24 cellular contexts compared by ENCODE assay signal in the genomic region with DNA sequence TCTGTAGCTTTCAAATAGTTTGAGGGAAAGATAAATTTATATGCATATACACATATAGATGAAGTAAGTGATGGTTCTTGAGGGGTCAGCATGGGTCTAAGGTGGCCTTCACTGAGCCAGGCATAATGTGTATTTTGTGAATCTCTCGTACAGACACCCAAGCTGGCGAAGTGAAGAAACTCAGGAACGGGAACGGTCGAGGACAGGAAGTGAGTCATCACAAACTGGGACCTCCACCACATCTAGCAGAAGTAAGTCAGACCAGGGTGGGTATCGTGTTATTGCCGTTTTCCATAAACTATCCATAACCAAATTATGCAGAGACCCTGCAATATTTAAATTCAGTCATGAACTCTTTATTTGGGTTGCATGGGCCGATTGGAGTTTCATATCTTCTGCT. TPM values are rescaled to one million over a fixed set of nuclear protein-coding genes. Genes with fewer than 3 reads are reported as not detected.
DNase-seq lines count a peak whose midpoint lies in the region; ATAC-seq, FAIRE-seq and TF ChIP-seq lines count a peak whose summit lies in the region.
"Had no signal": no experiment of that assay in that cellular context is flagged by ENCODE, and none has a peak within 500 bp of the region (broad histone marks: within the 10 kb centered on the region; RNA-seq: fewer than 3 reads in every experiment).

No MANE protein-coding gene starts in this region.

- no peak overlapping the region for H3K4me3 Mint-ChIP-seq in T-helper 1 cell treated with Interleukin-12 subunit alpha and Interleukin-12 subunit beta and Interleukin-4 antibody, amounts not matched to agents 30 μg/mL and 1 μg/mL, for 36 hours
- H3K4me3 Mint-ChIP-seq in GM23338: no peak overlapping the region
- H3K4me3 Mint-ChIP-seq in astrocyte (ENCODE audit: unreplicated experiment): no peak overlapping the region
- H3K4me3 Mint-ChIP-seq: H9, IgD-negative memory B cell, type B pancreatic cell had no signal

- H3K9ac ChIP-seq in astrocyte (ENCODE audit: low read length): no peak overlapping the region

- H3K27me3 ChIP-seq in GM23338 (ENCODE audit: insufficient read depth) (no peaks in the 10 kb centered on the region), astrocyte (ENCODE audit: insufficient read depth, low read length) (no peaks in the 10 kb centered on the region)
- H3K27me3 ChIP-seq: body of pancreas, MG63, sigmoid colon, SJCRH30 had no signal

- H3K79me2 ChIP-seq in GM23338 (replicated peaks; ENCODE audit: insufficient read depth) (peaks cover 25% of the 10 kb centered on the region), astrocyte (ENCODE audit: insufficient read depth, low read length) (peaks cover 38% of the 10 kb centered on the region)

- no peaks in the 10 kb centered on the region for H3K27me3 Mint-ChIP-seq in T-helper 1 cell treated with Interleukin-12 subunit alpha and Interleukin-12 subunit beta and Interleukin-4 antibody, amounts not matched to agents 30 μg/mL and 1 μg/mL, for 36 hours (ENCODE audit: low read depth)
- H3K27me3 Mint-ChIP-seq in GM23338 (ENCODE audit: insufficient read depth, low read depth, poor library complexity): peaks cover 8% of the 10 kb centered on the region
- H3K27me3 Mint-ChIP-seq in astrocyte (ENCODE audit: low read depth, unreplicated experiment): no peaks in the 10 kb centered on the region
- H3K27me3 Mint-ChIP-seq: IgD-negative memory B cell, type B pancreatic cell had no signal

- H3K4me2 ChIP-seq in GM23338 (no peak overlapping the region), astrocyte (ENCODE audit: low read length) (no peak overlapping the region)

- H3K36me3 Mint-ChIP-seq in T-helper 1 cell treated with Interleukin-12 subunit alpha and Interleukin-12 subunit beta and Interleukin-4 antibody, amounts not matched to agents 30 μg/mL and 1 μg/mL, for 36 hours (ENCODE audit: low read depth): peaks cover 56% of the 10 kb centered on the region
- peaks cover 94% of the 10 kb centered on the region for H3K36me3 Mint-ChIP-seq in GM23338 (ENCODE audit: low read depth)
- peaks cover 22% of the 10 kb centered on the region for H3K36me3 Mint-ChIP-seq in astrocyte (ENCODE audit: low read depth, unreplicated experiment)

- H3K27ac ChIP-seq in GM23338 (ENCODE audit: low read depth) (peak overlapping the region; percentile 47; the same call in 1 of the 2 replicates), astrocyte (ENCODE audit: low read depth, low read length) (no peak overlapping the region), mesodermal cell (ENCODE audit: low read depth, low read length, severe bottlenecking) (peak overlapping the region; percentile 33)
- H3K27ac ChIP-seq: body of pancreas, sigmoid colon, SJCRH30 had no signal

- peaks cover 79% of the 10 kb centered on the region for H4K20me1 ChIP-seq in GM23338 (replicated peaks; ENCODE audit: insufficient read depth)
- H4K20me1 ChIP-seq in astrocyte (ENCODE audit: insufficient read depth, low read length): peaks cover 70% of the 10 kb centered on the region

- H3K4me3 ChIP-seq in GM23338 (no peak overlapping the region), astrocyte (ENCODE audit: insufficient read depth, low read depth, low read length) (no peak overlapping the region), mesodermal cell (ENCODE audit: extremely low read depth, insufficient read depth, low read length, poor library complexity, severe bottlenecking) (no peak overlapping the region)
- H3K4me3 ChIP-seq: body of pancreas, coronary artery, MG63, sigmoid colon, SJCRH30 had no signal

- H2AFZ ChIP-seq in GM23338: no peak overlapping the region
- no peak overlapping the region for H2AFZ ChIP-seq in astrocyte (ENCODE audit: low read depth, low read length)

- peak overlapping the region; percentile 45 for H3K27ac Mint-ChIP-seq in T-helper 1 cell treated with Interleukin-12 subunit alpha and Interleukin-12 subunit beta and Interleukin-4 antibody, amounts not matched to agents 30 μg/mL and 1 μg/mL, for 36 hours
- no peak overlapping the region for H3K27ac Mint-ChIP-seq in GM23338
- peak overlapping the region; percentile 79 for H3K27ac Mint-ChIP-seq in astrocyte (ENCODE audit: unreplicated experiment)
- H3K27ac Mint-ChIP-seq: IgD-negative memory B cell, type B pancreatic cell had no signal

- H3K9me3 ChIP-seq in astrocyte (ENCODE audit: insufficient read depth, low read depth, low read length) (no peaks in the 10 kb centered on the region), mesodermal cell (ENCODE audit: control insufficient read depth, low read length) (no peaks in the 10 kb centered on the region)
- H3K9me3 ChIP-seq: body of pancreas, MG63, sigmoid colon, SJCRH30 had no signal

- peaks cover 23% of the 10 kb centered on the region for H3K4me1 Mint-ChIP-seq in T-helper 1 cell treated with Interleukin-12 subunit alpha and Interleukin-12 subunit beta and Interleukin-4 antibody, amounts not matched to agents 30 μg/mL and 1 μg/mL, for 36 hours (ENCODE audit: low read depth)
- H3K4me1 Mint-ChIP-seq in GM23338: peaks cover 6% of the 10 kb centered on the region
- H3K4me1 Mint-ChIP-seq in astrocyte (ENCODE audit: low read depth, unreplicated experiment): peaks cover 17% of the 10 kb centered on the region

- TF ChIP-seq CTCF in GM23338 (conservative IDR thresholded peaks at IDR 0.05; ENCODE audit: low read depth in 2 of 2): no peak
- TF ChIP-seq CTCF in astrocyte (IDR thresholded peaks at IDR 0.05; ENCODE audit: insufficient read depth, low read depth, low read length): no peak
- no peak for TF ChIP-seq CTCF in D721Med (IDR thresholded peaks at IDR 0.05; ENCODE audit: insufficient read depth, missing control alignments)

- H3K4me1 ChIP-seq in GM23338 (ENCODE audit: insufficient read depth): 0 out of 2 replicates have a peak, but pooled peaks cover 7% of the 10 kb centered on the region
- H3K4me1 ChIP-seq in astrocyte (ENCODE audit: insufficient read depth, low read length): no peaks in the 10 kb centered on the region
- H3K4me1 ChIP-seq in mesodermal cell (ENCODE audit: control insufficient read depth, insufficient read depth, low read length, poor library complexity, severe bottlenecking): peaks cover 14% of the 10 kb centered on the region
- H3K4me1 ChIP-seq: SJCRH30 had no signal

- no peaks in the 10 kb centered on the region for H3K9me2 ChIP-seq in GM23338 (ENCODE audit: insufficient read depth)

- no peak for FAIRE-seq in astrocyte (lab: Jason Lieb, UNC)
- no peak for FAIRE-seq in D721Med (lab: Jason Lieb, UNC)
- FAIRE-seq: G401.6, islet of Langerhans had no signal

- peaks cover 91% of the 10 kb centered on the region for H3K36me3 ChIP-seq in GM23338 (ENCODE audit: insufficient read depth)
- H3K36me3 ChIP-seq in astrocyte (ENCODE audit: insufficient read depth, low read length): peaks cover 71% of the 10 kb centered on the region
- peaks cover 91% of the 10 kb centered on the region for H3K36me3 ChIP-seq in mesodermal cell (ENCODE audit: control insufficient read depth, insufficient read depth, low read length)

- no peaks in the 10 kb centered on the region for H3K9me3 Mint-ChIP-seq in T-helper 1 cell treated with Interleukin-12 subunit alpha and Interleukin-12 subunit beta and Interleukin-4 antibody, amounts not matched to agents 30 μg/mL and 1 μg/mL, for 36 hours
- H3K9me3 Mint-ChIP-seq in GM23338 (no peaks in the 10 kb centered on the region), astrocyte (ENCODE audit: unreplicated experiment) (no peaks in the 10 kb centered on the region)
- H3K9me3 Mint-ChIP-seq: H9, IgD-negative memory B cell, type B pancreatic cell had no signal

- ATAC-seq in GM23338 (no peak), GM21576 (IDR thresholded peaks at IDR 0.05; ENCODE audit: unreplicated experiment) (no peak)
- ATAC-seq: body of pancreas, PC-3 had no signal

- no peak for DNase-seq in T-helper 1 cell
- DNase-seq in GM23338 (ENCODE audit: low spot score): no peak
- no peak for DNase-seq in astrocyte (ENCODE audit: low read depth)
- no peak for DNase-seq in D721Med (ENCODE audit: insufficient read length, low spot score)
- DNase-seq in stimulated activated CD4-positive, alpha-beta T cell treated with anti-CD3 and anti-CD28 coated beads, Interleukin-12 subunit alpha, Interleukin-12 subunit beta, amount 100 ng/mL, for 4 hours: no peak
- DNase-seq: activated CD4-positive, CD25-positive, alpha-beta regulatory T cell; activated naive CD4-positive, alpha-beta T cell treated with anti-CD3 and anti-CD28 coated beads, Interleukin-2, amount 50 U/mL, for 16 hours; body of pancreas; H9; MG63; NCI-H1694 treated with DMSO at 0.1 percent for 48 hours; NCI-H2227 treated with DMSO at 0.1 percent for 48 hours; PC-3; sigmoid colon; SJCRH30; stimulated activated naive CD4-positive, alpha-beta T cell had no signal

- H3F3A ChIP-seq in GM23338 (replicated peaks; ENCODE audit: low read depth): peaks cover 58% of the 10 kb centered on the region

- WGBS in mesodermal cell (ENCODE audit: insufficient coverage in 2 of 2), 2 experiments: 86 to 94% methylated on average over 3 to 6 of the region's 8 CpGs

TF ChIP-seq in GM23338, 12 proteins besides CTCF, POLR2A, EP300 and RAD21 (continues in another document):
- TF ChIP-seq EZH2phosphoT487 (IDR thresholded peaks at IDR 0.05; ENCODE audit: unreplicated experiment): no peak
- no peak for TF ChIP-seq EZH2 (IDR thresholded peaks at IDR 0.05; ENCODE audit: low read depth, unreplicated experiment)
- no peak for TF ChIP-seq POLR2AphosphoS5 (IDR thresholded peaks at IDR 0.05; ENCODE audit: low read depth)
- no peak for TF ChIP-seq ZNF331 (CRISPR knock-in tag; IDR thresholded peaks at IDR 0.05; ENCODE audit: low read depth)
- TF ChIP-seq CREB1 (CRISPR knock-in tag; IDR thresholded peaks at IDR 0.05; ENCODE audit: low read depth): no peak

RNA-seq across cellular contexts. Expression of a gene that starts 15.4 kb away (rescaled TPM):
- 5.7 and 6.9 TPM in 2 replicates for total RNA-seq in GM23338 (2014; rRNA removed; shearing (Covaris generic))
- polyA plus RNA-seq in GM23338 (2016; fragmentation: Nextera tagmentation; extraction: Ambion mirVana): 1.5 and 1.8 TPM in 2 replicates
- total RNA-seq in astrocyte: 15.4 and 21.1 TPM in 2 replicates
- 30.9 TPM for polyA plus RNA-seq in mesodermal cell (2013, experiment 1 of 2)
- polyA plus RNA-seq in mesodermal cell (2013, experiment 2 of 2): 19.3 TPM
- polyA plus RNA-seq: IgD-negative memory B cell had no signal

RNA-seq across cellular contexts. Expression of a gene that starts 28.2 kb away (rescaled TPM):
- total RNA-seq in GM23338 (2014; rRNA removed; shearing (Covaris generic)): 564 and 584 TPM in 2 replicates
- polyA plus RNA-seq in GM23338 (2016; fragmentation: Nextera tagmentation; extraction: Ambion mirVana): 130 and 141 TPM in 2 replicates
- total RNA-seq in astrocyte: 231 and 242 TPM in 2 replicates
- polyA plus RNA-seq in mesodermal cell (2013, experiment 1 of 2): 346 TPM
- 376 TPM for polyA plus RNA-seq in mesodermal cell (2013, experiment 2 of 2)

RNA-seq across cellular contexts. Expression of a gene that starts 44.7 kb away (rescaled TPM):
- total RNA-seq in GM23338 (2014; rRNA removed; shearing (Covaris generic)): 4.7 and 5.4 TPM in 2 replicates
- polyA plus RNA-seq in GM23338 (2016; fragmentation: Nextera tagmentation; extraction: Ambion mirVana): 3.4 and 4.3 TPM in 2 replicates
- total RNA-seq in astrocyte: 21.8 and 22.8 TPM in 2 replicates
- 9.6 TPM for polyA plus RNA-seq in mesodermal cell (2013, experiment 1 of 2)
- polyA plus RNA-seq in mesodermal cell (2013, experiment 2 of 2): 7.3 TPM
